Comparison of ENCODE assay signal across 8 cellular contexts in the genomic region with DNA sequence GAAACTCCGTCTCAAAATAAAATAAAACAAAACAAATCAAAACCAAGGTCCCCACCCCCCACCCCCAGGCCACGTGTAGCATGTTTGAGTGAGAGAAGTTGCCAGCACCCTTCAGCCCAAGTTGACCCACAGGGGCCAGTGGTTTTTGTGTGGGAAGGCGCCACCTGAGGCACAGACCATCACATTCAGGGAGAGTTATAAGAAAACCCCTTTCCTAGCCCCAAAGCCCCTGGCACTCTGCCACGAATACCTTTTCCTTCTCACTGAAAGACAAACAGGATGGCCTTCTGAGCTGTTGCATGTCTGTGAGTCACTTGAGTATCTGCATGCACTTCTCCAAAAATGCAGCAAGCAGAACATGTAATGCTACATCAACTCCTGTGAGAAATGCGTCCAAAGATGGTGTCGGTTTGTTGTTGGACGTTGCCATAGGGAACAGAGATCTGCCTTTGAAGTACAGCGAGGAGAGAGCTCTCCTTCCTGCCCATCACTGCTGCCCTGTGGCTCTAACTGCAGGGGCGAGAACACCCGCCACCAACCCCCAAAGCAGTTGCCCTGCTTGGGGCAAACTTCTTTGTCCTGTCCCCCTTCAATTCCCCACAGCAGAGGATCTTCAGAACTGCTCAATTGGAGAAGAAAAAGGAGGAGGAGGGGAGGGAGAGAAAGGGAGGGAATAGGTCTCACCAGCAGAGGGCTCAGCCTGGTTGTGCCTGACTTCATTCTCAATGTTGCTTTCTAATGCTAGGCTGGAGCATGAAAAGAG. TPM values are rescaled to one million over a fixed set of nuclear protein-coding genes. Genes with fewer than 3 reads are reported as not detected.
A peak's percentile ranks its signal among the peaks of the same experiment; 100 is the strongest.
DNase-seq lines count a peak whose midpoint lies in the region; ATAC-seq and TF ChIP-seq lines count a peak whose summit lies in the region.

No MANE protein-coding gene starts in this region.

- DNase-seq in GM10248 (ENCODE audit: extremely low spot score) (peak; percentile 78), NCI-H2196 treated with DMSO at 0.1 percent for 48 hours (lab: John Stamatoyannopoulos, UW; ENCODE audit: unreplicated experiment) (peak; percentile 32), left colon (peak; percentile 56 to 69), T1000 (lab: John Stamatoyannopoulos, UW) (no peak)
- DNase-seq in central memory CD8-positive, alpha-beta T cell (ENCODE audit: low spot score in 2 of 2): peak; percentile 29 to 57
- peak; percentile 23 to 53 for DNase-seq in stimulated activated CD4-positive, alpha-beta T cell treated with anti-CD3 and anti-CD28 coated beads, Interleukin-4, amount 100 ng/mL, for 4 hours

- ATAC-seq in HG02610 (IDR thresholded peaks at IDR 0.05; ENCODE audit: unreplicated experiment) (peak; percentile 41), left colon (peak; percentile 67)
- peak; percentile 20 for ATAC-seq in central memory CD8-positive, alpha-beta T cell (replicated peaks; ENCODE audit: extremely low read depth, poor library complexity, severe bottlenecking)

- H3K27me3 Mint-ChIP-seq in central memory CD8-positive, alpha-beta T cell: no peaks in the 10 kb centered on the region

- intact Hi-C loops in left colon (cut with DNase I, micrococcal nuclease): no loop called here

- H3K4me3 ChIP-seq in WI38 (ENCODE audit: low read depth, low read length): peak overlapping the region; percentile 31; the same call in 1 of the 2 replicates

- H3K36me3 Mint-ChIP-seq in central memory CD8-positive, alpha-beta T cell (ENCODE audit: insufficient read depth): peaks cover 24% of the 10 kb centered on the region

- no peak overlapping the region for H3K4me3 Mint-ChIP-seq in central memory CD8-positive, alpha-beta T cell

- CTCF ChIA-PET in GM10248 (lab: Yijun Ruan, JAX): interaction anchor here (0.7 to 4.1 kb wide), 19 partner anchors 9 to 250 kb away, joined by 3 to 51 read pairs (median 4); no protein-coding TSS in a partner anchor

- peak; percentile 68 for TF ChIP-seq CTCF in GM10248 (IDR thresholded peaks at IDR 0.05; ENCODE audit: control extremely low read depth, extremely low read depth, low read depth, missing control alignments)
- TF ChIP-seq CTCF in WI38 (IDR thresholded peaks at IDR 0.05; ENCODE audit: low read depth, low read length): peak; percentile 75

- H3K27ac Mint-ChIP-seq in central memory CD8-positive, alpha-beta T cell (ENCODE audit: low read depth): peak overlapping the region; percentile 98

- H3K4me1 Mint-ChIP-seq in central memory CD8-positive, alpha-beta T cell: peaks cover 24% of the 10 kb centered on the region

- no peaks in the 10 kb centered on the region for H3K9me3 Mint-ChIP-seq in central memory CD8-positive, alpha-beta T cell

- POLR2A ChIA-PET in GM10248 (lab: Yijun Ruan, JAX): interaction anchor here (1.0 to 1.3 kb wide), 2 partner anchors 10 to 11 kb away, joined by 3 to 6 read pairs; no protein-coding TSS in a partner anchor

RNA-seq across cellular contexts. Expression of a gene that starts 2.7 kb away (rescaled TPM):
- total RNA-seq in left colon: 10 to 100 TPM; 22.6 to 31.6 TPM
